Comparison of ENCODE assay signal across 8 cellular contexts in the genomic region with DNA sequence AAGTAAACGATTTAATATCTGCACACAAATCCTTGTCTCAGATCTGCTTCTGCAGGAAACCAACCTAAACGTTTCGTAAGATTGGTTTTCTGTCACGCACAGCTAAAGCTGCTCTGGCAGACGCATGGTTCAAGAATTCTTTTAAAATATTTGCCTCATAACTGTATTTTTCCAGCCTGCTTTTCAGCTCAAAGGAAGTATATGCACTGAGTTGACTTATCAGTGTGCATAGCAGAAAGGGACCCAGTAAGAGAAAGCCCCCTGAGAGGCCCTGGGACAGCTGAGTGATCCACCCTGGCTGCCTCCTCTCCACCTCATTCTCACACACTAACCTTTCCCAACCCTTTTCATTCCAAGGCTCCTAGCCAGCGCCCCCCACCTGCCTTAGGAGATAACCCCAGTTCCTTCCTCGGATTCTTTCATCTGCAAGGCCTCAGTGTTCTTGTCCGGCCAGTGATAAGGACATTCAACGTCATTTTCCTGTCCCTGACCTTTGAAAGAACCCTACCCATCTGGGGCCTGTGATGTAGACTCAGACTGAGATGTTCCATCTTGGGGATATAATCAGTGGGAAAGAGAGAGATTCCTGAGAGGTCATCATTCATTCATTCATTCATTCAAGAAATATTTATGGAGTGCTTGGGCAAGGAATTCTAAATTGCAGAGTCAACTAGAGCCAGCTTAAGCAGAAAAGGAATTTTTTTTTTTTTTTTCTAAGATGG. TPM values are rescaled to one million over a fixed set of nuclear protein-coding genes. Genes with fewer than 3 reads are reported as not detected.
DNase-seq lines count a peak whose midpoint lies in the region; ATAC-seq and TF ChIP-seq lines count a peak whose summit lies in the region.
"Had no signal": no experiment of that assay in that cellular context is flagged by ENCODE, and none has a peak within 500 bp of the region (broad histone marks: within the 10 kb centered on the region; RNA-seq: fewer than 3 reads in every experiment).

No MANE protein-coding gene starts in this region.

- H3K9me2 ChIP-seq in hepatocyte (replicated peaks; ENCODE audit: insufficient read depth), result no peaks in the 10 kb centered on the region

- WGBS in hepatocyte (ENCODE audit: low lambda C conversion rate, missing lambda C conversion rate), result 38% methylated on average over 9 of the region's 9 CpGs

- TF ChIP-seq CTCF in activated B cell treated with CpG ODN at 0.5 μM for 24 hours (IDR thresholded peaks at IDR 0.05) (no peak), hepatocyte (IDR thresholded peaks at IDR 0.05; ENCODE audit: poor library complexity) (no peak), upper lobe of right lung (IDR thresholded peaks at IDR 0.05) (peak; percentile 5)

- no peak overlapping the region for H2AFZ ChIP-seq in hepatocyte

- H3K4me3 Mint-ChIP-seq in activated B cell treated with CpG ODN at 0.5 μM for 24 hours, result peak overlapping the region; percentile 8
- H3K4me3 Mint-ChIP-seq in activated CD4-positive, alpha-beta T cell treated with anti-CD3 and anti-CD28 coated beads, Interleukin-2, amount 10 ng/mL, durations not matched to agents 7 days and 5 days, result no peak overlapping the region

- CTCF ChIA-PET in activated B cell treated with CpG ODN at 0.5 μM for 24 hours (lab: Charles Lee), result no interaction called here
- CTCF ChIA-PET in activated CD4-positive, alpha-beta T cell treated with anti-CD3 and anti-CD28 coated beads, Interleukin-2, amount 10 ng/mL, durations not matched to agents 7 days and 5 days (lab: Charles Lee), result interaction anchor here (0.5 to 1.7 kb wide), 3 partner anchors 8 to 1003 kb away, joined by 3 read pairs; no protein-coding TSS in a partner anchor

- H3K36me3 ChIP-seq in hepatocyte (replicated peaks; ENCODE audit: insufficient read depth, low read depth), result no peaks in the 10 kb centered on the region
- H3K36me3 ChIP-seq in upper lobe of right lung, result no peaks in the 10 kb centered on the region

- no peak for ATAC-seq in activated B cell treated with CpG ODN at 0.5 μM for 24 hours (ENCODE audit: low read depth)
- ATAC-seq in upper lobe of right lung, result peak; percentile 28
- ATAC-seq in GM21619 (IDR thresholded peaks at IDR 0.05; ENCODE audit: unreplicated experiment), result no peak
- ATAC-seq in HG02981 (IDR thresholded peaks at IDR 0.05; ENCODE audit: unreplicated experiment), result no peak

- no peaks in the 10 kb centered on the region for H3K9me3 Mint-ChIP-seq in activated B cell treated with CpG ODN at 0.5 μM for 24 hours
- H3K9me3 Mint-ChIP-seq in activated CD4-positive, alpha-beta T cell treated with anti-CD3 and anti-CD28 coated beads, Interleukin-2, amount 10 ng/mL, durations not matched to agents 7 days and 5 days, result no peaks in the 10 kb centered on the region

- H3K36me3 Mint-ChIP-seq in activated B cell treated with CpG ODN at 0.5 μM for 24 hours (ENCODE audit: low read depth), result no peaks in the 10 kb centered on the region
- H3K36me3 Mint-ChIP-seq in activated CD4-positive, alpha-beta T cell treated with anti-CD3 and anti-CD28 coated beads, Interleukin-2, amount 10 ng/mL, durations not matched to agents 7 days and 5 days (ENCODE audit: low read depth), result no peaks in the 10 kb centered on the region

- no peaks in the 10 kb centered on the region for H3K27me3 ChIP-seq in hepatocyte
- no peaks in the 10 kb centered on the region for H3K27me3 ChIP-seq in upper lobe of right lung

- peak; percentile 40 for DNase-seq in KBM-7
- DNase-seq in activated B cell treated with CpG ODN at 0.5 μM for 24 hours, result no peak
- DNase-seq in hepatocyte (ENCODE audit: low spot score), result peak; percentile 65
- DNase-seq in upper lobe of right lung, result no peak
- no peak for DNase-seq in activated CD4-positive, alpha-beta T cell treated with anti-CD3 and anti-CD28 coated beads, Interleukin-2, amount 10 ng/mL, durations not matched to agents 7 days and 5 days
- DNase-seq: effector CD8-positive, alpha-beta T cell had no signal

- POLR2A ChIA-PET in activated B cell treated with CpG ODN at 0.5 μM for 24 hours (lab: Charles Lee), result interaction anchor here (0.6 to 1.6 kb wide), 4 partner anchors 12 to 76 kb away, joined by 4 to 11 read pairs (median 8); a partner anchor contains a TSS
- POLR2A ChIA-PET in activated CD4-positive, alpha-beta T cell treated with anti-CD3 and anti-CD28 coated beads, Interleukin-2, amount 10 ng/mL, durations not matched to agents 7 days and 5 days (lab: Charles Lee), result no interaction called here

- H3K9me3 ChIP-seq in hepatocyte (ENCODE audit: low read depth) (no peaks in the 10 kb centered on the region), upper lobe of right lung (no peaks in the 10 kb centered on the region)

- in situ Hi-C loops in KBM-7 (cut with MboI; ENCODE audit: low pct_unique_long_range_greater_than_20kb, low sequenced_read_pairs), result no loop called here

- peak overlapping the region; percentile 38 for H3K27ac Mint-ChIP-seq in activated B cell treated with CpG ODN at 0.5 μM for 24 hours
- H3K27ac Mint-ChIP-seq in activated CD4-positive, alpha-beta T cell treated with anti-CD3 and anti-CD28 coated beads, Interleukin-2, amount 10 ng/mL, durations not matched to agents 7 days and 5 days, result no peak overlapping the region

- H4K20me1 ChIP-seq in hepatocyte (ENCODE audit: insufficient read depth, poor library complexity, severe bottlenecking), result no peaks in the 10 kb centered on the region

- intact Hi-C loops in activated B cell treated with CpG ODN at 0.5 μM for 24 hours (cut with micrococcal nuclease) (no loop called here), upper lobe of right lung (cut with DNase I) (no loop called here)

- H3K4me1 ChIP-seq in hepatocyte (ENCODE audit: insufficient read depth) (peaks cover 13% of the 10 kb centered on the region), upper lobe of right lung (peaks cover 34% of the 10 kb centered on the region)

- peak overlapping the region; percentile 78 for H3K27ac ChIP-seq in hepatocyte
- H3K27ac ChIP-seq in upper lobe of right lung, result peak overlapping the region; percentile 65

- H3K27me3 Mint-ChIP-seq in activated B cell treated with CpG ODN at 0.5 μM for 24 hours, result no peaks in the 10 kb centered on the region
- H3K27me3 Mint-ChIP-seq in activated CD4-positive, alpha-beta T cell treated with anti-CD3 and anti-CD28 coated beads, Interleukin-2, amount 10 ng/mL, durations not matched to agents 7 days and 5 days, result peaks cover 18% of the 10 kb centered on the region

- H3K4me3 ChIP-seq in hepatocyte (no peak overlapping the region), upper lobe of right lung (no peak overlapping the region)

- peaks cover 90% of the 10 kb centered on the region for H3K4me1 Mint-ChIP-seq in activated B cell treated with CpG ODN at 0.5 μM for 24 hours
- peaks cover 23% of the 10 kb centered on the region for H3K4me1 Mint-ChIP-seq in activated CD4-positive, alpha-beta T cell treated with anti-CD3 and anti-CD28 coated beads, Interleukin-2, amount 10 ng/mL, durations not matched to agents 7 days and 5 days

- peak overlapping the region; percentile 7 for H3K4me2 ChIP-seq in hepatocyte

- no peaks in the 10 kb centered on the region for H3K79me2 ChIP-seq in hepatocyte

RNA-seq across cellular contexts. Expression of a gene that starts 22.4 kb away (rescaled TPM):
- total RNA-seq in activated B cell treated with CpG ODN at 0.5 μM for 24 hours (49.2 and 65.7 TPM in 2 replicates), hepatocyte (6.7 and 10.4 TPM in 2 replicates), upper lobe of right lung (15.0 TPM)
- polyA plus RNA-seq in hepatocyte, result 4.9 and 8.2 TPM in 2 replicates
- total RNA-seq in activated CD4-positive, alpha-beta T cell treated with anti-CD3 and anti-CD28 coated beads, Interleukin-2, amount 10 ng/mL, durations not matched to agents 7 days and 5 days, result 10 to 100 TPM; 21.4 to 23.1 TPM

Comparison
In these comparisons a context has a peak if more than half of its experiments do, and no peak if none do; other contexts are left out.
1. DNase-seq: peak in KBM-7 (single experiment) and hepatocyte (single experiment); none in activated B cell treated with CpG ODN at 0.5 μM for 24 hours (single experiment), upper lobe of right lung (single experiment) and activated CD4-positive, alpha-beta T cell treated with anti-CD3 and anti-CD28 coated beads, Interleukin-2, amount 10 ng/mL, durations not matched to agents 7 days and 5 days (single experiment).